Comparison of ENCODE assay signal across 1 cellular context in the genomic region with DNA sequence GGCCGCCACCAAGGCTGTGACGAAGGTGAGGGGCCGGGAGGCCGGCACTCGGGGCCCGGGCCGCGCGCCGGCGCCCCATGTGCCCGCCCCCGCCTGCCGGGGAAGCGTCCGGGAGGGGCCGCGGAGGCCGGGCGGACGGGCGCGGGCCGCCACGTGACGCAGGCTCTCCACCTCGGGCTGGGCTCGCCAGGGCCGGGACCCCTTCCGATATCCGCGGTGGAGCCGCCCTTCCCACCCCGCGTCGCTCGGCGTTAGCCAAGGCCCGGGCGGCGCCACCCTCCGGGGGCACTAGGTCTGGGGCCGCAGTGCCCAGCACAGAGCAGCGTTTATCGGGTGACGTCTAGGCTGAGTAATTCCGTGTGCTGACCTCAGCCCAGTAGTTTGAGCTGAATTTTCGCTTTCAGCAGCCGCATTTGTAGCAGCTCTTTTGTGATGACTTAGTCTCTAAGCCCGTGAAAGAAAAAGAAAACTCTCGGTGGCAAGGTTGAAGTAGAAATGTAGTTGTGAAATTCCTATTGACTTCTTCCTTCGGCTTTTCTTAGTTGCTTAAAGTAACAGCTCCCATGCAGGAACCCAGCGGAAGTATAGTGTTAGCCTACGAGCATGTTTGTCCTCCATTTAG.
TF ChIP-seq lines count a peak whose summit lies in the region.

No MANE protein-coding gene starts in this region.

TF ChIP-seq in HepG2, 621 proteins besides CTCF, POLR2A, EP300 and RAD21 (continued from another document and continues in another):
- TF ChIP-seq, protein P1, sequence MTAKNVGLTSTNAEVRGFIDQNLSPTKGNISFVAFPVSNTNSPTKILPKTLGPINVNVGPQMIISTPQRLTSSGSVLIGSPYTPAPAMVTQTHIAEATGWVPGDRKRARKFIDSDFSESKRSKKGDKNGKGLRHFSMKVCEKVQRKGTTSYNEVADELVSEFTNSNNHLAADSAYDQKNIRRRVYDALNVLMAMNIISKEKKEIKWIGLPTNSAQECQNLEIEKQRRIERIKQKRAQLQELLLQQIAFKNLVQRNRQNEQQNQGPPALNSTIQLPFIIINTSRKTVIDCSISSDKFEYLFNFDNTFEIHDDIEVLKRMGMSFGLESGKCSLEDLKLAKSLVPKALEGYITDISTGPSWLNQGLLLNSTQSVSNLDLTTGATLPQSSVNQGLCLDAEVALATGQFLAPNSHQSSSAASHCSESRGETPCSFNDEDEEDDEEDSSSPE (CRISPR knock-in tag; IDR thresholded peaks at IDR 0.05): peak; percentile 51; the same call in 1 of the 2 replicates
- TF ChIP-seq KAT2B (IDR thresholded peaks at IDR 0.05; ENCODE audit: borderline replicate concordance, low read depth, low read length) (no peak), ZNF781 (CRISPR knock-in tag; IDR thresholded peaks at IDR 0.05; ENCODE audit: borderline replicate concordance, not compliant biosample characterization) (no peak), JARID2 (CRISPR knock-in tag; IDR thresholded peaks at IDR 0.05; ENCODE audit: insufficient replicate concordance) (no peak), XBP1 (CRISPR knock-in tag; IDR thresholded peaks at IDR 0.05) (no peak), NCOA2 (CRISPR knock-in tag; IDR thresholded peaks at IDR 0.05) (no peak; the same call in 1 of the 2 replicates), GABPA (IDR thresholded peaks at IDR 0.05; ENCODE audit: low read depth, low read length) (no peak), GABPA (CRISPR knock-in tag; IDR thresholded peaks at IDR 0.05; ENCODE audit: low read depth) (no peak), ZNF652 (CRISPR knock-in tag; IDR thresholded peaks at IDR 0.05; ENCODE audit: borderline replicate concordance, low read depth) (no peak), GATAD1 (CRISPR knock-in tag; IDR thresholded peaks at IDR 0.05) (no peak), TAF1 (CRISPR knock-in tag; IDR thresholded peaks at IDR 0.05) (peak; percentile 38; the same call in 1 of the 2 replicates), ZBTB21 (CRISPR knock-in tag; IDR thresholded peaks at IDR 0.05) (peak; percentile 71), CBFB (CRISPR knock-in tag; IDR thresholded peaks at IDR 0.05) (no peak), RBAK (CRISPR knock-in tag; IDR thresholded peaks at IDR 0.05) (no peak), ZNF614 (CRISPR knock-in tag; IDR thresholded peaks at IDR 0.05; ENCODE audit: borderline replicate concordance) (no peak), ZKSCAN1 (IDR thresholded peaks at IDR 0.05; ENCODE audit: low read length) (no peak), ZMYM3 (CRISPR knock-in tag; IDR thresholded peaks at IDR 0.05) (0 out of 2 replicates have a peak, but pooled peaks have one; percentile 5), POGZ (CRISPR knock-in tag; IDR thresholded peaks at IDR 0.05) (0 out of 2 replicates have a peak, but pooled peaks have one; percentile 23), SIN3B (IDR thresholded peaks at IDR 0.05; ENCODE audit: low read length) (no peak), ZNF737 (CRISPR knock-in tag; IDR thresholded peaks at IDR 0.05; ENCODE audit: borderline replicate concordance) (no peak), ZFP36L2 (CRISPR knock-in tag; IDR thresholded peaks at IDR 0.05) (no peak), NR2F6 (IDR thresholded peaks at IDR 0.05) (no peak), NR2F6 (CRISPR knock-in tag; IDR thresholded peaks at IDR 0.05) (no peak), SMAD3 (CRISPR knock-in tag; IDR thresholded peaks at IDR 0.05) (no peak), ZBTB1 (CRISPR knock-in tag; IDR thresholded peaks at IDR 0.05; ENCODE audit: borderline replicate concordance) (no peak), CCDC6 (CRISPR knock-in tag; IDR thresholded peaks at IDR 0.05) (no peak; the same call in 1 of the 2 replicates), MAFF (IDR thresholded peaks at IDR 0.05; ENCODE audit: low read depth, low read length) (no peak), ZNF780A (CRISPR knock-in tag; IDR thresholded peaks at IDR 0.05) (no peak), BORCS8-MEF2B (CRISPR knock-in tag; IDR thresholded peaks at IDR 0.05) (peak; percentile 26; the same call in 1 of the 2 replicates), HNF4G (IDR thresholded peaks at IDR 0.05; ENCODE audit: borderline replicate concordance, low read depth, low read length) (no peak), HNF4G (CRISPR knock-in tag; IDR thresholded peaks at IDR 0.05; ENCODE audit: borderline replicate concordance, low read depth) (no peak), KMT2B (CRISPR knock-in tag; IDR thresholded peaks at IDR 0.05) (peak; percentile 20; the same call in 1 of the 2 replicates), SP4 (CRISPR knock-in tag; IDR thresholded peaks at IDR 0.05) (no peak), AGO2 (optimal IDR thresholded peaks at IDR 0.05; ENCODE audit: low read depth, low read length) (peak; percentile 67), ZNF17 (CRISPR knock-in tag; IDR thresholded peaks at IDR 0.05) (no peak), ZNF10 (CRISPR knock-in tag; IDR thresholded peaks at IDR 0.05; ENCODE audit: borderline replicate concordance, low read depth) (no peak)
- TF ChIP-seq, protein P2, sequence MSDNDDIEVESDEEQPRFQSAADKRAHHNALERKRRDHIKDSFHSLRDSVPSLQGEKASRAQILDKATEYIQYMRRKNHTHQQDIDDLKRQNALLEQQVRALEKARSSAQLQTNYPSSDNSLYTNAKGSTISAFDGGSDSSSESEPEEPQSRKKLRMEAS (IDR thresholded peaks at IDR 0.05): peak; percentile 75
- TF ChIP-seq, protein P3, sequence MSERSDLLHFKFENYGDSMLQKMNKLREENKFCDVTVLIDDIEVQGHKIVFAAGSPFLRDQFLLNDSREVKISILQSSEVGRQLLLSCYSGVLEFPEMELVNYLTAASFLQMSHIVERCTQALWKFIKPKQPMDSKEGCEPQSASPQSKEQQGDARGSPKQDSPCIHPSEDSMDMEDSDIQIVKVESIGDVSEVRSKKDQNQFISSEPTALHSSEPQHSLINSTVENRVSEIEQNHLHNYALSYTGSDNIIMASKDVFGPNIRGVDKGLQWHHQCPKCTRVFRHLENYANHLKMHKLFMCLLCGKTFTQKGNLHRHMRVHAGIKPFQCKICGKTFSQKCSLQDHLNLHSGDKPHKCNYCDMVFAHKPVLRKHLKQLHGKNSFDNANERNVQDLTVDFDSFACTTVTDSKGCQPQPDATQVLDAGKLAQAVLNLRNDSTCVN (CRISPR knock-in tag; IDR thresholded peaks at IDR 0.05; ENCODE audit: borderline replicate concordance): no peak
- TF ChIP-seq, protein P4, sequence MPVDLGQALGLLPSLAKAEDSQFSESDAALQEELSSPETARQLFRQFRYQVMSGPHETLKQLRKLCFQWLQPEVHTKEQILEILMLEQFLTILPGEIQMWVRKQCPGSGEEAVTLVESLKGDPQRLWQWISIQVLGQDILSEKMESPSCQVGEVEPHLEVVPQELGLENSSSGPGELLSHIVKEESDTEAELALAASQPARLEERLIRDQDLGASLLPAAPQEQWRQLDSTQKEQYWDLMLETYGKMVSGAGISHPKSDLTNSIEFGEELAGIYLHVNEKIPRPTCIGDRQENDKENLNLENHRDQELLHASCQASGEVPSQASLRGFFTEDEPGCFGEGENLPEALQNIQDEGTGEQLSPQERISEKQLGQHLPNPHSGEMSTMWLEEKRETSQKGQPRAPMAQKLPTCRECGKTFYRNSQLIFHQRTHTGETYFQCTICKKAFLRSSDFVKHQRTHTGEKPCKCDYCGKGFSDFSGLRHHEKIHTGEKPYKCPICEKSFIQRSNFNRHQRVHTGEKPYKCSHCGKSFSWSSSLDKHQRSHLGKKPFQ (CRISPR knock-in tag; IDR thresholded peaks at IDR 0.05; ENCODE audit: insufficient replicate concordance): no peak
- TF ChIP-seq, protein P5, sequence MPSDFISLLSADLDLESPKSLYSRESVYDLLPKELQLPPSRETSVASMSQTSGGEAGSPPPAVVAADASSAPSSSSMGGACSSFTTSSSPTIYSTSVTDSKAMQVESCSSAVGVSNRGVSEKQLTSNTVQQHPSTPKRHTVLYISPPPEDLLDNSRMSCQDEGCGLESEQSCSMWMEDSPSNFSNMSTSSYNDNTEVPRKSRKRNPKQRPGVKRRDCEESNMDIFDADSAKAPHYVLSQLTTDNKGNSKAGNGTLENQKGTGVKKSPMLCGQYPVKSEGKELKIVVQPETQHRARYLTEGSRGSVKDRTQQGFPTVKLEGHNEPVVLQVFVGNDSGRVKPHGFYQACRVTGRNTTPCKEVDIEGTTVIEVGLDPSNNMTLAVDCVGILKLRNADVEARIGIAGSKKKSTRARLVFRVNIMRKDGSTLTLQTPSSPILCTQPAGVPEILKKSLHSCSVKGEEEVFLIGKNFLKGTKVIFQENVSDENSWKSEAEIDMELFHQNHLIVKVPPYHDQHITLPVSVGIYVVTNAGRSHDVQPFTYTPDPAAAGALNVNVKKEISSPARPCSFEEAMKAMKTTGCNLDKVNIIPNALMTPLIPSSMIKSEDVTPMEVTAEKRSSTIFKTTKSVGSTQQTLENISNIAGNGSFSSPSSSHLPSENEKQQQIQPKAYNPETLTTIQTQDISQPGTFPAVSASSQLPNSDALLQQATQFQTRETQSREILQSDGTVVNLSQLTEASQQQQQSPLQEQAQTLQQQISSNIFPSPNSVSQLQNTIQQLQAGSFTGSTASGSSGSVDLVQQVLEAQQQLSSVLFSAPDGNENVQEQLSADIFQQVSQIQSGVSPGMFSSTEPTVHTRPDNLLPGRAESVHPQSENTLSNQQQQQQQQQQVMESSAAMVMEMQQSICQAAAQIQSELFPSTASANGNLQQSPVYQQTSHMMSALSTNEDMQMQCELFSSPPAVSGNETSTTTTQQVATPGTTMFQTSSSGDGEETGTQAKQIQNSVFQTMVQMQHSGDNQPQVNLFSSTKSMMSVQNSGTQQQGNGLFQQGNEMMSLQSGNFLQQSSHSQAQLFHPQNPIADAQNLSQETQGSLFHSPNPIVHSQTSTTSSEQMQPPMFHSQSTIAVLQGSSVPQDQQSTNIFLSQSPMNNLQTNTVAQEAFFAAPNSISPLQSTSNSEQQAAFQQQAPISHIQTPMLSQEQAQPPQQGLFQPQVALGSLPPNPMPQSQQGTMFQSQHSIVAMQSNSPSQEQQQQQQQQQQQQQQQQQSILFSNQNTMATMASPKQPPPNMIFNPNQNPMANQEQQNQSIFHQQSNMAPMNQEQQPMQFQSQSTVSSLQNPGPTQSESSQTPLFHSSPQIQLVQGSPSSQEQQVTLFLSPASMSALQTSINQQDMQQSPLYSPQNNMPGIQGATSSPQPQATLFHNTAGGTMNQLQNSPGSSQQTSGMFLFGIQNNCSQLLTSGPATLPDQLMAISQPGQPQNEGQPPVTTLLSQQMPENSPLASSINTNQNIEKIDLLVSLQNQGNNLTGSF (CRISPR knock-in tag; IDR thresholded peaks at IDR 0.05): no peak
- TF ChIP-seq, protein P6, sequence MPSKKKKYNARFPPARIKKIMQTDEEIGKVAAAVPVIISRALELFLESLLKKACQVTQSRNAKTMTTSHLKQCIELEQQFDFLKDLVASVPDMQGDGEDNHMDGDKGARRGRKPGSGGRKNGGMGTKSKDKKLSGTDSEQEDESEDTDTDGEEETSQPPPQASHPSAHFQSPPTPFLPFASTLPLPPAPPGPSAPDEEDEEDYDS (CRISPR knock-in tag; IDR thresholded peaks at IDR 0.05): 0 out of 2 replicates have a peak, but pooled peaks have one; percentile 15
- TF ChIP-seq, protein P7, sequence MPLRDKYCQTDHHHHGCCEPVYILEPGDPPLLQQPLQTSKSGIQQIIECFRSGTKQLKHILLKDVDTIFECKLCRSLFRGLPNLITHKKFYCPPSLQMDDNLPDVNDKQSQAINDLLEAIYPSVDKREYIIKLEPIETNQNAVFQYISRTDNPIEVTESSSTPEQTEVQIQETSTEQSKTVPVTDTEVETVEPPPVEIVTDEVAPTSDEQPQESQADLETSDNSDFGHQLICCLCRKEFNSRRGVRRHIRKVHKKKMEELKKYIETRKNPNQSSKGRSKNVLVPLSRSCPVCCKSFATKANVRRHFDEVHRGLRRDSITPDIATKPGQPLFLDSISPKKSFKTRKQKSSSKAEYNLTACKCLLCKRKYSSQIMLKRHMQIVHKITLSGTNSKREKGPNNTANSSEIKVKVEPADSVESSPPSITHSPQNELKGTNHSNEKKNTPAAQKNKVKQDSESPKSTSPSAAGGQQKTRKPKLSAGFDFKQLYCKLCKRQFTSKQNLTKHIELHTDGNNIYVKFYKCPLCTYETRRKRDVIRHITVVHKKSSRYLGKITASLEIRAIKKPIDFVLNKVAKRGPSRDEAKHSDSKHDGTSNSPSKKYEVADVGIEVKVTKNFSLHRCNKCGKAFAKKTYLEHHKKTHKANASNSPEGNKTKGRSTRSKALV (CRISPR knock-in tag; IDR thresholded peaks at IDR 0.05): no peak
- TF ChIP-seq, protein P8, sequence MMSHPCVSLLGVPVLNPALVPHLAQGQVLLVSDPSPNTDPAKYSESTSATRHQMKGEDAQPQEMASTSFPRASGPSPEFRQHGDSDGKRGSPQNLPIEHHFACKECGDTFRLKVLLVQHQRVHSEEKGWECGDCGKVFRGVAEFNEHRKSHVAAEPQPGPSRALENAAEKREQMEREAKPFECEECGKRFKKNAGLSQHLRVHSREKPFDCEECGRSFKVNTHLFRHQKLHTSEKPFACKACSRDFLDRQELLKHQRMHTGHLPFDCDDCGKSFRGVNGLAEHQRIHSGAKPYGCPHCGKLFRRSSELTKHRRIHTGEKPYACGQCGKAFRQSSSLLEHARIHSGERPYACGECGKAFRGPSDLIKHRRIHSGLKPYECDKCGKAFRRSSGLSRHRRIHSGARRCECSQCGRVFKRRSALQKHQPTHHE (CRISPR knock-in tag; IDR thresholded peaks at IDR 0.05; ENCODE audit: borderline replicate concordance): no peak
- TF ChIP-seq, protein P9, sequence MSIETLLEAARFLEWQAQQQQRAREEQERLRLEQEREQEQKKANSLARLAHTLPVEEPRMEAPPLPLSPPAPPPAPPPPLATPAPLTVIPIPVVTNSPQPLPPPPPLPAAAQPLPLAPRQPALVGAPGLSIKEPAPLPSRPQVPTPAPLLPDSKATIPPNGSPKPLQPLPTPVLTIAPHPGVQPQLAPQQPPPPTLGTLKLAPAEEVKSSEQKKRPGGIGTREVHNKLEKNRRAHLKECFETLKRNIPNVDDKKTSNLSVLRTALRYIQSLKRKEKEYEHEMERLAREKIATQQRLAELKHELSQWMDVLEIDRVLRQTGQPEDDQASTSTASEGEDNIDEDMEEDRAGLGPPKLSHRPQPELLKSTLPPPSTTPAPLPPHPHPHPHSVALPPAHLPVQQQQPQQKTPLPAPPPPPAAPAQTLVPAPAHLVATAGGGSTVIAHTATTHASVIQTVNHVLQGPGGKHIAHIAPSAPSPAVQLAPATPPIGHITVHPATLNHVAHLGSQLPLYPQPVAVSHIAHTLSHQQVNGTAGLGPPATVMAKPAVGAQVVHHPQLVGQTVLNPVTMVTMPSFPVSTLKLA (IDR thresholded peaks at IDR 0.05): no peak
- TF ChIP-seq, protein P10, sequence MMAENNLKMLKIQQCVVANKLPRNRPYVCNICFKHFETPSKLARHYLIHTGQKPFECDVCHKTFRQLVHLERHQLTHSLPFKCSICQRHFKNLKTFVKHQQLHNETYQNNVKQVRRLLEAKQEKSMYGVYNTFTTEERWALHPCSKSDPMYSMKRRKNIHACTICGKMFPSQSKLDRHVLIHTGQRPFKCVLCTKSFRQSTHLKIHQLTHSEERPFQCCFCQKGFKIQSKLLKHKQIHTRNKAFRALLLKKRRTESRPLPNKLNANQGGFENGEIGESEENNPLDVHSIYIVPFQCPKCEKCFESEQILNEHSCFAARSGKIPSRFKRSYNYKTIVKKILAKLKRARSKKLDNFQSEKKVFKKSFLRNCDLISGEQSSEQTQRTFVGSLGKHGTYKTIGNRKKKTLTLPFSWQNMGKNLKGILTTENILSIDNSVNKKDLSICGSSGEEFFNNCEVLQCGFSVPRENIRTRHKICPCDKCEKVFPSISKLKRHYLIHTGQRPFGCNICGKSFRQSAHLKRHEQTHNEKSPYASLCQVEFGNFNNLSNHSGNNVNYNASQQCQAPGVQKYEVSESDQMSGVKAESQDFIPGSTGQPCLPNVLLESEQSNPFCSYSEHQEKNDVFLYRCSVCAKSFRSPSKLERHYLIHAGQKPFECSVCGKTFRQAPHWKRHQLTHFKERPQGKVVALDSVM (CRISPR knock-in tag; IDR thresholded peaks at IDR 0.05): no peak
